Comparison of ENCODE assay signal across 8 cellular contexts in genomic region chr22:35399678-35400334, GRCh38. TPM values are rescaled to one million over a fixed set of nuclear protein-coding genes. Genes with fewer than 3 reads are reported as not detected.
DNase-seq lines count a peak whose midpoint lies in the region; ATAC-seq and TF ChIP-seq lines count a peak whose summit lies in the region.

MCM5 (plus strand) TSS chr22:35400140; CDS start chr22:35400439, 299 bp downstream.

- no peak for TF ChIP-seq POLR2A in ovary (IDR thresholded peaks at IDR 0.05)

- H3K4me1 ChIP-seq in ovary (ENCODE audit: insufficient read depth) (peaks cover 27% of the 10 kb centered on the region), tibial artery (peaks cover 0 to 18% (median 9%) of the 10 kb centered on the region in 4 donors)

- peak within 1 kb of the TSS; percentile 98 for H3K4me2 ChIP-seq in SU-DHL-6 (ENCODE audit: low read depth, low read length, poor library complexity, severe bottlenecking)

- H2AFZ ChIP-seq in SU-DHL-6 (ENCODE audit: low read depth, low read length, severe bottlenecking), result peak within 1 kb of the TSS; percentile 55

- H4K20me1 ChIP-seq in SU-DHL-6 (ENCODE audit: low read depth, low read length), result no peaks in the 10 kb centered on the region

- intact Hi-C loops in Right ventricle myocardium inferior (cut with DNase I) (no loop called here), ovary (cut with DNase I) (no loop called here), tibial artery (cut with DNase I; ENCODE audit: low total_unique reads) (no loop called here)

- DNase-seq in GM10248 (ENCODE audit: extremely low spot score) (peak; percentile 99), NCI-H1105 treated with DMSO at 0.1 percent for 48 hours (lab: John Stamatoyannopoulos, UW) (peak; percentile 97), Right ventricle myocardium inferior (ENCODE audit: missing footprints) (peak; percentile 99), ovary (peak; percentile 95 to 97 (median 96)), tibial artery (peak; percentile 98 to 99)
- peak; percentile 94 for DNase-seq in activated naive CD8-positive, alpha-beta T cell treated with anti-CD3 and anti-CD28 coated beads, Interleukin-2, amount 10 ng/mL, durations not matched to agents 7 days and 5 days

- H3K27me3 ChIP-seq in SU-DHL-6 (ENCODE audit: low read length) (no peaks in the 10 kb centered on the region), ovary (no peaks in the 10 kb centered on the region), tibial artery (no peaks in the 10 kb centered on the region)

- H3K4me1 Mint-ChIP-seq in activated naive CD8-positive, alpha-beta T cell treated with anti-CD3 and anti-CD28 coated beads, Interleukin-2, amount 10 ng/mL, durations not matched to agents 7 days and 5 days, result peaks cover 27% of the 10 kb centered on the region

- peak within 1 kb of the TSS; percentile 78 for H3K4me3 ChIP-seq in SU-DHL-6 (ENCODE audit: insufficient read depth, low read length, poor library complexity, severe bottlenecking)
- H3K4me3 ChIP-seq in ovary, result peak within 1 kb of the TSS; percentile 78
- peak within 1 kb of the TSS; percentile 76 to 89 for H3K4me3 ChIP-seq in tibial artery

- H3K9me3 Mint-ChIP-seq in activated naive CD8-positive, alpha-beta T cell treated with anti-CD3 and anti-CD28 coated beads, Interleukin-2, amount 10 ng/mL, durations not matched to agents 7 days and 5 days, result no peaks in the 10 kb centered on the region

- no peak for TF ChIP-seq EP300 in ovary (IDR thresholded peaks at IDR 0.05)

- peaks cover 28% of the 10 kb centered on the region for H3K36me3 Mint-ChIP-seq in activated naive CD8-positive, alpha-beta T cell treated with anti-CD3 and anti-CD28 coated beads, Interleukin-2, amount 10 ng/mL, durations not matched to agents 7 days and 5 days

- peak within 1 kb of the TSS; percentile 97 for H3K27ac Mint-ChIP-seq in activated naive CD8-positive, alpha-beta T cell treated with anti-CD3 and anti-CD28 coated beads, Interleukin-2, amount 10 ng/mL, durations not matched to agents 7 days and 5 days

- TF ChIP-seq CTCF in GM10248 (IDR thresholded peaks at IDR 0.05; ENCODE audit: control extremely low read depth, extremely low read depth, low read depth, missing control alignments) (no peak), SU-DHL-6 (IDR thresholded peaks at IDR 0.05; ENCODE audit: insufficient read depth, low read length, poor library complexity, severe bottlenecking) (no peak), ovary (IDR thresholded peaks at IDR 0.05) (no peak), tibial artery (IDR thresholded peaks at IDR 0.05) (no peak)

- H3K9me3 ChIP-seq in SU-DHL-6 (ENCODE audit: insufficient read depth, low read length), result no peaks in the 10 kb centered on the region
- no peaks in the 10 kb centered on the region for H3K9me3 ChIP-seq in ovary
- no peaks in the 10 kb centered on the region for H3K9me3 ChIP-seq in tibial artery

- no peaks in the 10 kb centered on the region for H3K27me3 Mint-ChIP-seq in activated naive CD8-positive, alpha-beta T cell treated with anti-CD3 and anti-CD28 coated beads, Interleukin-2, amount 10 ng/mL, durations not matched to agents 7 days and 5 days

- H3F3A ChIP-seq in SU-DHL-6 (ENCODE audit: insufficient read depth), result 0 out of 2 replicates have a peak, but pooled peaks cover 7% of the 10 kb centered on the region

- peak within 1 kb of the TSS; percentile 89 for H3K9ac ChIP-seq in SU-DHL-6 (ENCODE audit: low read length)

- H3K4me3 Mint-ChIP-seq in activated naive CD8-positive, alpha-beta T cell treated with anti-CD3 and anti-CD28 coated beads, Interleukin-2, amount 10 ng/mL, durations not matched to agents 7 days and 5 days, result peak within 1 kb of the TSS; percentile 99

- ATAC-seq in HG02623 (IDR thresholded peaks at IDR 0.05; ENCODE audit: unreplicated experiment) (peak; percentile 94), Right ventricle myocardium inferior (peak; percentile 99)
- peak; percentile 100 for ATAC-seq in activated naive CD8-positive, alpha-beta T cell treated with anti-CD3 and anti-CD28 coated beads, Interleukin-2, amount 10 ng/mL, durations not matched to agents 7 days and 5 days (ENCODE audit: low read depth)

- 3 to 4% (median 3%) methylated on average over 51 of the region's 51 CpGs for WGBS in ovary, 3 donors

- CTCF ChIA-PET in GM10248 (lab: Yijun Ruan, JAX), result no interaction called here

- H3K36me3 ChIP-seq in SU-DHL-6 (ENCODE audit: low read length) (peaks cover 10% of the 10 kb centered on the region; the same call in 1 of the 2 replicates), ovary (no peaks in the 10 kb centered on the region), tibial artery (peaks cover 4 to 24% (median 20%) of the 10 kb centered on the region in 3 donors)

- no peaks in the 10 kb centered on the region for H3K9me2 ChIP-seq in SU-DHL-6 (replicated peaks; ENCODE audit: insufficient read depth, low read length)

- H3K79me2 ChIP-seq in SU-DHL-6 (ENCODE audit: insufficient read depth, low read length), result peaks cover 23% of the 10 kb centered on the region

- POLR2A ChIA-PET in GM10248 (lab: Yijun Ruan, JAX), result no interaction called here
- POLR2A ChIA-PET in activated naive CD8-positive, alpha-beta T cell treated with anti-CD3 and anti-CD28 coated beads, Interleukin-2, amount 10 ng/mL, durations not matched to agents 7 days and 5 days (lab: Charles Lee), result interaction anchor here (0.6 to 1.3 kb wide), 5 partner anchors 10 to 31 kb away, joined by 3 to 5 read pairs (median 4); no protein-coding TSS in a partner anchor

- H3K27ac ChIP-seq in SU-DHL-6 (ENCODE audit: low read depth, low read length) (peak within 1 kb of the TSS; percentile 69), ovary (peak within 1 kb of the TSS in 1 of 2 donors; percentile 77), tibial artery (peak within 1 kb of the TSS; percentile 25 to 67)

RNA-seq across cellular contexts. Expression of gene MCM5, which starts in this region (rescaled TPM):
- 100 to 1,000 TPM; 194 to 221 TPM for total RNA-seq in activated naive CD8-positive, alpha-beta T cell treated with anti-CD3 and anti-CD28 coated beads, Interleukin-2, amount 10 ng/mL, durations not matched to agents 7 days and 5 days
- 13.6 TPM for total RNA-seq in Right ventricle myocardium inferior
- total RNA-seq in ovary, result 10 to 100 TPM; 20.8 to 42.0 (median 39.1) TPM
- polyA plus RNA-seq in ovary, result 10 to 100 TPM in 1 of 2 donors, 1 to 10 TPM in 1; 6.6 to 42.5 TPM

Comparison
In these comparisons a context has a peak if more than half of its experiments do, and no peak if none do; other contexts are left out.
1. RNA of gene MCM5 (total RNA-seq): 194 to 221 TPM in activated naive CD8-positive, alpha-beta T cell treated with anti-CD3 and anti-CD28 coated beads, Interleukin-2, amount 10 ng/mL, durations not matched to agents 7 days and 5 days; 20.8 to 42.0 TPM in ovary and 13.6 TPM in Right ventricle myocardium inferior (single experiment); every median in the first group is over 4 times any median in the second.
2. Peak in every context shown above with its lines, with median percentiles within 50 percentile points of each other: DNase-seq, ATAC-seq and H3K4me3 ChIP-seq.